Comparison of ENCODE assay signal across 9 cellular contexts in the genomic region with DNA sequence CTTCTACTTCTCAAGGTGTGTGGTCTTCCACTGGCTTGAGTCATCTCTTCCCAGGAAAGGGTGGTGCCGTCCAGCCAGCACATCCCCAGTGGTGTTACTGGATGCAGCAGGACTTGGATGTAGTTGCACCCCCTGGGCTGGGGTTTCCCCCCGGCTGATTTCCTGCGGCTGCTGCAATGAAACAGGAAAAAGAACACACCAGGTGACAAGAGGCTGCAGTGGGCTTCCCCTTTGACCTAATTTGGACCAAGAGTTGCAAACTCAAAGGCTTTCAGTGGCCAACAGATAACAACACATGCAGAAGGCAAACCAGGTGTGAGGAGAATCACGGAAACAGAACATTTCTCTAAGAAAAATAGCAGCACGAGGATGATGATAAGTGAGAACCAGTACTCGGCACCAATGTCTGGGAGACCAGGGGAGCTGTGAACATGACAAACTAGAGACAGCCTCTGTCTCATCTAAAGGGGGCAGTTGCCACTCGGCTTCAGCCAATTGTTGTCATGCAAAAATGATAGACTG.
DNase-seq lines count a peak whose midpoint lies in the region; ATAC-seq and TF ChIP-seq lines count a peak whose summit lies in the region.
"Had no signal": no experiment of that assay in that cellular context is flagged by ENCODE, and none has a peak within 500 bp of the region (broad histone marks: within the 10 kb centered on the region; RNA-seq: fewer than 3 reads in every experiment).

No MANE protein-coding gene starts in this region.

- no peak for TF ChIP-seq CTCF in GM10248 (IDR thresholded peaks at IDR 0.05; ENCODE audit: control extremely low read depth, extremely low read depth, low read depth, missing control alignments)
- no peak for TF ChIP-seq CTCF in ascending aorta (IDR thresholded peaks at IDR 0.05)
- TF ChIP-seq CTCF in mucosa of descending colon (IDR thresholded peaks at IDR 0.05) = no peak

- H3K27ac ChIP-seq in Karpas-422 (ENCODE audit: low read length) (no peak overlapping the region), ascending aorta (no peak overlapping the region)

- no peaks in the 10 kb centered on the region for H3K79me2 ChIP-seq in Karpas-422 (ENCODE audit: low read length)

- H3K4me2 ChIP-seq in Karpas-422 (ENCODE audit: low read depth, low read length, poor library complexity, severe bottlenecking) = no peak overlapping the region

- H2AFZ ChIP-seq in Karpas-422 (ENCODE audit: low read length) = no peak overlapping the region

- no peak overlapping the region for H3K9ac ChIP-seq in Karpas-422 (ENCODE audit: low read length)

- CTCF ChIA-PET in GM10248 (lab: Yijun Ruan, JAX) = interaction anchor here (0.8 to 16.4 kb wide), 10 partner anchors 9 to 490 kb away, joined by 3 to 225 read pairs (median 4); no protein-coding TSS in a partner anchor

- H3K27me3 ChIP-seq in Karpas-422 (ENCODE audit: low read length) (no peaks in the 10 kb centered on the region), ascending aorta (no peaks in the 10 kb centered on the region)

- POLR2A ChIA-PET in GM10248 (lab: Yijun Ruan, JAX) = no interaction called here

- no peaks in the 10 kb centered on the region for H4K20me1 ChIP-seq in Karpas-422 (ENCODE audit: insufficient read depth, low read depth, low read length)

- H3K4me3 ChIP-seq in Karpas-422 (ENCODE audit: low read length) = no peak overlapping the region
- no peak overlapping the region for H3K4me3 ChIP-seq in ascending aorta
- H3K4me3 ChIP-seq in mucosa of descending colon = no peak overlapping the region

- no peaks in the 10 kb centered on the region for H3K9me3 ChIP-seq in Karpas-422 (ENCODE audit: low read length)
- H3K9me3 ChIP-seq in ascending aorta = no peaks in the 10 kb centered on the region
- H3K9me3 ChIP-seq in mucosa of descending colon = no peaks in the 10 kb centered on the region

- intact Hi-C loops in ascending aorta (cut with DNase I) (no loop called here), mucosa of descending colon (cut with DNase I, micrococcal nuclease) (no loop called here)

- H3K4me1 ChIP-seq in Karpas-422 (ENCODE audit: low read length) = no peaks in the 10 kb centered on the region
- H3K4me1 ChIP-seq in ascending aorta = no peaks in the 10 kb centered on the region
- H3K4me1 ChIP-seq in mucosa of descending colon (ENCODE audit: low read depth) = peaks cover 14% of the 10 kb centered on the region

- no peaks in the 10 kb centered on the region for H3K9me2 ChIP-seq in Karpas-422 (replicated peaks; ENCODE audit: insufficient read depth, low read length)

- no peaks in the 10 kb centered on the region for H3K36me3 ChIP-seq in Karpas-422 (ENCODE audit: insufficient read depth, low read length)
- H3K36me3 ChIP-seq in ascending aorta = no peaks in the 10 kb centered on the region
- no peaks in the 10 kb centered on the region for H3K36me3 ChIP-seq in mucosa of descending colon (ENCODE audit: low read depth)

- ATAC-seq in GM21381 (IDR thresholded peaks at IDR 0.05; ENCODE audit: unreplicated experiment) (peak; percentile 82), HG03520 (IDR thresholded peaks at IDR 0.05; ENCODE audit: unreplicated experiment) (peak; percentile 87), mucosa of descending colon (no peak)

- DNase-seq in GM10248 (ENCODE audit: extremely low spot score) (peak; percentile 66), dermis microvascular lymphatic vessel endothelial cell (ENCODE audit: low read depth in 2 of 2) (peak; percentile 35 to 66), EL (no peak), Karpas-422 (no peak), ascending aorta (ENCODE audit: low spot score in 2 of 2) (no peak), mucosa of descending colon (no peak)
- DNase-seq: islet precursor cell had no signal

Comparison
In these comparisons a context has a peak if more than half of its experiments do, and no peak if none do; other contexts are left out.
1. DNase-seq: peak in GM10248 (single experiment) and dermis microvascular lymphatic vessel endothelial cell (2 of 2); none in EL (single experiment), Karpas-422 (single experiment), ascending aorta (0 of 2) and mucosa of descending colon (0 of 3).